Comparison of ENCODE assay signal across 1 cellular context in the genomic region with DNA sequence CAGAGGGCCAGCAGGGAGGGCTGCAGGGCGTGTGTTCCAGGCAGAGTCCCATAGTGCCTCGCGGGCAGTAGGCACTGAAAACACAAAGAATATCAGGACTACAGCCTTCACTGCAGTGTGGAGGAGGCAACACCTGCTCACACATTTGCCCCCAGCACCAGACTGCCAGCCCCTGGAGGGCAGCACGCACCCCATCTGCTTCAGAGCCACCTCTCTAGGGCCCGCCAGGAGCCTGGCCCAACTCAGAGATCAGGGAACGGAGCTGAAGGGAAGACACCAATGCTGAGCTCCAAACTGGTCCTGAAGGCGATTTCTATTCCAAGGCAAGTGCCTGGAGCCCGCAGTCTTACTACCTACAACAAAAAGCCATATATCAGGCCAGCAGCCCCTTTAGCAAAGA.
TF ChIP-seq lines count a peak whose summit lies in the region.

No MANE protein-coding gene starts in this region.

TF ChIP-seq in GM23338, 12 proteins besides CTCF, POLR2A, EP300 and RAD21 (continued from another document):
- TF ChIP-seq ZNF462 (CRISPR knock-in tag; IDR thresholded peaks at IDR 0.05) = no peak
- TF ChIP-seq, protein P1, sequence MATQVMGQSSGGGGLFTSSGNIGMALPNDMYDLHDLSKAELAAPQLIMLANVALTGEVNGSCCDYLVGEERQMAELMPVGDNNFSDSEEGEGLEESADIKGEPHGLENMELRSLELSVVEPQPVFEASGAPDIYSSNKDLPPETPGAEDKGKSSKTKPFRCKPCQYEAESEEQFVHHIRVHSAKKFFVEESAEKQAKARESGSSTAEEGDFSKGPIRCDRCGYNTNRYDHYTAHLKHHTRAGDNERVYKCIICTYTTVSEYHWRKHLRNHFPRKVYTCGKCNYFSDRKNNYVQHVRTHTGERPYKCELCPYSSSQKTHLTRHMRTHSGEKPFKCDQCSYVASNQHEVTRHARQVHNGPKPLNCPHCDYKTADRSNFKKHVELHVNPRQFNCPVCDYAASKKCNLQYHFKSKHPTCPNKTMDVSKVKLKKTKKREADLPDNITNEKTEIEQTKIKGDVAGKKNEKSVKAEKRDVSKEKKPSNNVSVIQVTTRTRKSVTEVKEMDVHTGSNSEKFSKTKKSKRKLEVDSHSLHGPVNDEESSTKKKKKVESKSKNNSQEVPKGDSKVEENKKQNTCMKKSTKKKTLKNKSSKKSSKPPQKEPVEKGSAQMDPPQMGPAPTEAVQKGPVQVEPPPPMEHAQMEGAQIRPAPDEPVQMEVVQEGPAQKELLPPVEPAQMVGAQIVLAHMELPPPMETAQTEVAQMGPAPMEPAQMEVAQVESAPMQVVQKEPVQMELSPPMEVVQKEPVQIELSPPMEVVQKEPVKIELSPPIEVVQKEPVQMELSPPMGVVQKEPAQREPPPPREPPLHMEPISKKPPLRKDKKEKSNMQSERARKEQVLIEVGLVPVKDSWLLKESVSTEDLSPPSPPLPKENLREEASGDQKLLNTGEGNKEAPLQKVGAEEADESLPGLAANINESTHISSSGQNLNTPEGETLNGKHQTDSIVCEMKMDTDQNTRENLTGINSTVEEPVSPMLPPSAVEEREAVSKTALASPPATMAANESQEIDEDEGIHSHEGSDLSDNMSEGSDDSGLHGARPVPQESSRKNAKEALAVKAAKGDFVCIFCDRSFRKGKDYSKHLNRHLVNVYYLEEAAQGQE (IDR thresholded peaks at IDR 0.05; ENCODE audit: unreplicated experiment) = no peak
